1 cellular context compared by ENCODE assay signal in the genomic region with DNA sequence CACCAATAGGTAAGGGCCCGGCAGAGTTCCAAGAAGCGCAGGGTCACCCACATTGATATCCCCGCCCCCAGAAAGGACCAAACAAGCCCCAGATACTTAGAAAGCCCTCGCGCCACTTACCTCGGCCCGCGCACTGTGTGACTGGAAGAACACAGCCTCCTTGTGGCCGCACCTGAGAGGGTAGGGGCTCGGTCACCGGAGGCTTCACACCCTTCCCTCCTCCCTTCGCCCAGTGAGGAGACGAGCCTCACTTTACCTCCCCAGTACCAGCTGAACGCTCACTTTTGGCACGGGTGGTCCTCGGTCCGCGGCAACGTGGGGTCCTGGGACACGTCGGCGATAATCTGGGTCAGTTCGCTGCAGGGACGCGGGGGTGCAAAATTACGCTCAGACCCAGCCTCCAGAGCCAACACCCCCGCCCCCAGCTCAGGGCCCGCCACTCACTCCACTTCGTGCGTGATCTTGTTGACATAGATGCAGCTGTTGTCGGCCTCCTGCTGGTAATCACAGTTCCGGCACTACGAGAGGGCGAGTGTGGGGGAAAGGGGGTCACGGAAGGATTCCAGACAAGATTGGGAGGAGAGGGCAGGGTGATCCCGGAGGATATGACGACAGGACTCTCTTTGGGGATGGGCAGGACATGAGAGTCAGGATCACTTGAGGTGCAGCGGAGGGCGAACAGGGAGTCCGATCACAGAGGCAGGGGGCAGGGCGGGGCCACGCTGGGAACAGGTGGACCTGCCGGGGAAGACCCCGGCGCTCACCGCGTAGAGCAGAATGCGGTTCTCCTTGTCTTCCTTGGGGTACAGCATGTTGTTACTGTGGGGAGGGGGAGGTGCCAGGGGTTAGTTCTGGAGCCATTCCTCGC.
TF ChIP-seq lines count a peak whose summit lies in the region.

No MANE protein-coding gene starts in this region.

TF ChIP-seq in K562, 482 proteins besides CTCF, POLR2A, EP300 and RAD21 (continues in another document):
- TF ChIP-seq GATAD2A (IDR thresholded peaks at IDR 0.05), result no peak
- TF ChIP-seq, protein P1, sequence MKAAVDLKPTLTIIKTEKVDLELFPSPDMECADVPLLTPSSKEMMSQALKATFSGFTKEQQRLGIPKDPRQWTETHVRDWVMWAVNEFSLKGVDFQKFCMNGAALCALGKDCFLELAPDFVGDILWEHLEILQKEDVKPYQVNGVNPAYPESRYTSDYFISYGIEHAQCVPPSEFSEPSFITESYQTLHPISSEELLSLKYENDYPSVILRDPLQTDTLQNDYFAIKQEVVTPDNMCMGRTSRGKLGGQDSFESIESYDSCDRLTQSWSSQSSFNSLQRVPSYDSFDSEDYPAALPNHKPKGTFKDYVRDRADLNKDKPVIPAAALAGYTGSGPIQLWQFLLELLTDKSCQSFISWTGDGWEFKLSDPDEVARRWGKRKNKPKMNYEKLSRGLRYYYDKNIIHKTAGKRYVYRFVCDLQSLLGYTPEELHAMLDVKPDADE (conservative IDR thresholded peaks at IDR 0.05; ENCODE audit: control insufficient read depth, low read depth, low read length), result peak; percentile 49; the same call in 1 of the 2 replicates
- peak; percentile 60 for TF ChIP-seq EGR1 (conservative IDR thresholded peaks at IDR 0.05)
- peak; percentile 8 for TF ChIP-seq DACH1 (IDR thresholded peaks at IDR 0.05; ENCODE audit: partially characterized antibody)
- TF ChIP-seq, protein P2, sequence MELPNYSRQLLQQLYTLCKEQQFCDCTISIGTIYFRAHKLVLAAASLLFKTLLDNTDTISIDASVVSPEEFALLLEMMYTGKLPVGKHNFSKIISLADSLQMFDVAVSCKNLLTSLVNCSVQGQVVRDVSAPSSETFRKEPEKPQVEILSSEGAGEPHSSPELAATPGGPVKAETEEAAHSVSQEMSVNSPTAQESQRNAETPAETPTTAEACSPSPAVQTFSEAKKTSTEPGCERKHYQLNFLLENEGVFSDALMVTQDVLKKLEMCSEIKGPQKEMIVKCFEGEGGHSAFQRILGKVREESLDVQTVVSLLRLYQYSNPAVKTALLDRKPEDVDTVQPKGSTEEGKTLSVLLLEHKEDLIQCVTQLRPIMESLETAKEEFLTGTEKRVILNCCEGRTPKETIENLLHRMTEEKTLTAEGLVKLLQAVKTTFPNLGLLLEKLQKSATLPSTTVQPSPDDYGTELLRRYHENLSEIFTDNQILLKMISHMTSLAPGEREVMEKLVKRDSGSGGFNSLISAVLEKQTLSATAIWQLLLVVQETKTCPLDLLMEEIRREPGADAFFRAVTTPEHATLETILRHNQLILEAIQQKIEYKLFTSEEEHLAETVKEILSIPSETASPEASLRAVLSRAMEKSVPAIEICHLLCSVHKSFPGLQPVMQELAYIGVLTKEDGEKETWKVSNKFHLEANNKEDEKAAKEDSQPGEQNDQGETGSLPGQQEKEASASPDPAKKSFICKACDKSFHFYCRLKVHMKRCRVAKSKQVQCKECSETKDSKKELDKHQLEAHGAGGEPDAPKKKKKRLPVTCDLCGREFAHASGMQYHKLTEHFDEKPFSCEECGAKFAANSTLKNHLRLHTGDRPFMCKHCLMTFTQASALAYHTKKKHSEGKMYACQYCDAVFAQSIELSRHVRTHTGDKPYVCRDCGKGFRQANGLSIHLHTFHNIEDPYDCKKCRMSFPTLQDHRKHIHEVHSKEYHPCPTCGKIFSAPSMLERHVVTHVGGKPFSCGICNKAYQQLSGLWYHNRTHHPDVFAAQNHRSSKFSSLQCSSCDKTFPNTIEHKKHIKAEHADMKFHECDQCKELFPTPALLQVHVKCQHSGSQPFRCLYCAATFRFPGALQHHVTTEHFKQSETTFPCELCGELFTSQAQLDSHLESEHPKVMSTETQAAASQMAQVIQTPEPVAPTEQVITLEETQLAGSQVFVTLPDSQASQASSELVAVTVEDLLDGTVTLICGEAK (IDR thresholded peaks at IDR 0.05), result peak; percentile 55
- TF ChIP-seq, protein P2 (CRISPR knock-in tag; IDR thresholded peaks at IDR 0.05), result no peak
- peak; percentile 7 for TF ChIP-seq CHD1 (IDR thresholded peaks at IDR 0.05; ENCODE audit: low read length)
- TF ChIP-seq NCOA1 (IDR thresholded peaks at IDR 0.05; ENCODE audit: low read depth), result no peak
- TF ChIP-seq, protein P3, sequence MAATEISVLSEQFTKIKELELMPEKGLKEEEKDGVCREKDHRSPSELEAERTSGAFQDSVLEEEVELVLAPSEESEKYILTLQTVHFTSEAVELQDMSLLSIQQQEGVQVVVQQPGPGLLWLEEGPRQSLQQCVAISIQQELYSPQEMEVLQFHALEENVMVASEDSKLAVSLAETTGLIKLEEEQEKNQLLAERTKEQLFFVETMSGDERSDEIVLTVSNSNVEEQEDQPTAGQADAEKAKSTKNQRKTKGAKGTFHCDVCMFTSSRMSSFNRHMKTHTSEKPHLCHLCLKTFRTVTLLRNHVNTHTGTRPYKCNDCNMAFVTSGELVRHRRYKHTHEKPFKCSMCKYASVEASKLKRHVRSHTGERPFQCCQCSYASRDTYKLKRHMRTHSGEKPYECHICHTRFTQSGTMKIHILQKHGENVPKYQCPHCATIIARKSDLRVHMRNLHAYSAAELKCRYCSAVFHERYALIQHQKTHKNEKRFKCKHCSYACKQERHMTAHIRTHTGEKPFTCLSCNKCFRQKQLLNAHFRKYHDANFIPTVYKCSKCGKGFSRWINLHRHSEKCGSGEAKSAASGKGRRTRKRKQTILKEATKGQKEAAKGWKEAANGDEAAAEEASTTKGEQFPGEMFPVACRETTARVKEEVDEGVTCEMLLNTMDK (IDR thresholded peaks at IDR 0.05; ENCODE audit: borderline replicate concordance, insufficient read depth, low read depth, low read length, poor library complexity, severe bottlenecking), result peak; percentile 19
- TF ChIP-seq, protein P4, sequence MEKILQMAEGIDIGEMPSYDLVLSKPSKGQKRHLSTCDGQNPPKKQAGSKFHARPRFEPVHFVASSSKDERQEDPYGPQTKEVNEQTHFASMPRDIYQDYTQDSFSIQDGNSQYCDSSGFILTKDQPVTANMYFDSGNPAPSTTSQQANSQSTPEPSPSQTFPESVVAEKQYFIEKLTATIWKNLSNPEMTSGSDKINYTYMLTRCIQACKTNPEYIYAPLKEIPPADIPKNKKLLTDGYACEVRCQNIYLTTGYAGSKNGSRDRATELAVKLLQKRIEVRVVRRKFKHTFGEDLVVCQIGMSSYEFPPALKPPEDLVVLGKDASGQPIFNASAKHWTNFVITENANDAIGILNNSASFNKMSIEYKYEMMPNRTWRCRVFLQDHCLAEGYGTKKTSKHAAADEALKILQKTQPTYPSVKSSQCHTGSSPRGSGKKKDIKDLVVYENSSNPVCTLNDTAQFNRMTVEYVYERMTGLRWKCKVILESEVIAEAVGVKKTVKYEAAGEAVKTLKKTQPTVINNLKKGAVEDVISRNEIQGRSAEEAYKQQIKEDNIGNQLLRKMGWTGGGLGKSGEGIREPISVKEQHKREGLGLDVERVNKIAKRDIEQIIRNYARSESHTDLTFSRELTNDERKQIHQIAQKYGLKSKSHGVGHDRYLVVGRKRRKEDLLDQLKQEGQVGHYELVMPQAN (IDR thresholded peaks at IDR 0.05; ENCODE audit: borderline replicate concordance), result peak; percentile 38; the same call in 1 of the 2 replicates
- no peak for TF ChIP-seq SIRT6 (IDR thresholded peaks at IDR 0.05; ENCODE audit: low read depth, low read length)
- 0 out of 2 replicates have a peak, but pooled peaks have one; percentile 9 for TF ChIP-seq FOXK1 (CRISPR knock-in tag; IDR thresholded peaks at IDR 0.05; ENCODE audit: borderline replicate concordance)
- TF ChIP-seq NFE2 (IDR thresholded peaks at IDR 0.05; ENCODE audit: low read depth), result no peak
- TF ChIP-seq, protein P5, sequence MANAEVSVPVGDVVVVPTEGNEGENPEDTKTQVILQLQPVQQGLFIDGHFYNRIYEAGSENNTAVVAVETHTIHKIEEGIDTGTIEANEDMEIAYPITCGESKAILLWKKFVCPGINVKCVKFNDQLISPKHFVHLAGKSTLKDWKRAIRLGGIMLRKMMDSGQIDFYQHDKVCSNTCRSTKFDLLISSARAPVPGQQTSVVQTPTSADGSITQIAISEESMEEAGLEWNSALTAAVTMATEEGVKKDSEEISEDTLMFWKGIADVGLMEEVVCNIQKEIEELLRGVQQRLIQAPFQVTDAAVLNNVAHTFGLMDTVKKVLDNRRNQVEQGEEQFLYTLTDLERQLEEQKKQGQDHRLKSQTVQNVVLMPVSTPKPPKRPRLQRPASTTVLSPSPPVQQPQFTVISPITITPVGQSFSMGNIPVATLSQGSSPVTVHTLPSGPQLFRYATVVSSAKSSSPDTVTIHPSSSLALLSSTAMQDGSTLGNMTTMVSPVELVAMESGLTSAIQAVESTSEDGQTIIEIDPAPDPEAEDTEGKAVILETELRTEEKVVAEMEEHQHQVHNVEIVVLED (CRISPR knock-in tag; IDR thresholded peaks at IDR 0.05), result no peak
- no peak for TF ChIP-seq FOXM1 (IDR thresholded peaks at IDR 0.05; ENCODE audit: low read depth)
- 0 out of 2 replicates have a peak, but pooled peaks have one; percentile 48 for TF ChIP-seq FOXM1 (CRISPR knock-in tag; IDR thresholded peaks at IDR 0.05; ENCODE audit: low read depth)
- 0 out of 2 replicates have a peak, but pooled peaks have one; percentile 31 for TF ChIP-seq PHB (CRISPR knock-in tag; IDR thresholded peaks at IDR 0.05)
- TF ChIP-seq FOXA3 (CRISPR knock-in tag; conservative IDR thresholded peaks at IDR 0.05 in 1 of 2, IDR thresholded peaks at IDR 0.05 in 1 of 2), result peak; percentile 50 to 97
- TF ChIP-seq, protein P6, sequence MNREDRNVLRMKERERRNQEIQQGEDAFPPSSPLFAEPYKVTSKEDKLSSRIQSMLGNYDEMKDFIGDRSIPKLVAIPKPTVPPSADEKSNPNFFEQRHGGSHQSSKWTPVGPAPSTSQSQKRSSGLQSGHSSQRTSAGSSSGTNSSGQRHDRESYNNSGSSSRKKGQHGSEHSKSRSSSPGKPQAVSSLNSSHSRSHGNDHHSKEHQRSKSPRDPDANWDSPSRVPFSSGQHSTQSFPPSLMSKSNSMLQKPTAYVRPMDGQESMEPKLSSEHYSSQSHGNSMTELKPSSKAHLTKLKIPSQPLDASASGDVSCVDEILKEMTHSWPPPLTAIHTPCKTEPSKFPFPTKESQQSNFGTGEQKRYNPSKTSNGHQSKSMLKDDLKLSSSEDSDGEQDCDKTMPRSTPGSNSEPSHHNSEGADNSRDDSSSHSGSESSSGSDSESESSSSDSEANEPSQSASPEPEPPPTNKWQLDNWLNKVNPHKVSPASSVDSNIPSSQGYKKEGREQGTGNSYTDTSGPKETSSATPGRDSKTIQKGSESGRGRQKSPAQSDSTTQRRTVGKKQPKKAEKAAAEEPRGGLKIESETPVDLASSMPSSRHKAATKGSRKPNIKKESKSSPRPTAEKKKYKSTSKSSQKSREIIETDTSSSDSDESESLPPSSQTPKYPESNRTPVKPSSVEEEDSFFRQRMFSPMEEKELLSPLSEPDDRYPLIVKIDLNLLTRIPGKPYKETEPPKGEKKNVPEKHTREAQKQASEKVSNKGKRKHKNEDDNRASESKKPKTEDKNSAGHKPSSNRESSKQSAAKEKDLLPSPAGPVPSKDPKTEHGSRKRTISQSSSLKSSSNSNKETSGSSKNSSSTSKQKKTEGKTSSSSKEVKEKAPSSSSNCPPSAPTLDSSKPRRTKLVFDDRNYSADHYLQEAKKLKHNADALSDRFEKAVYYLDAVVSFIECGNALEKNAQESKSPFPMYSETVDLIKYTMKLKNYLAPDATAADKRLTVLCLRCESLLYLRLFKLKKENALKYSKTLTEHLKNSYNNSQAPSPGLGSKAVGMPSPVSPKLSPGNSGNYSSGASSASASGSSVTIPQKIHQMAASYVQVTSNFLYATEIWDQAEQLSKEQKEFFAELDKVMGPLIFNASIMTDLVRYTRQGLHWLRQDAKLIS (CRISPR knock-in tag; IDR thresholded peaks at IDR 0.05), result no peak
- 0 out of 4 replicates have a peak, but pooled peaks of 1 of the 2 experiments have one; percentile 19 for TF ChIP-seq KDM1A (IDR thresholded peaks at IDR 0.05)
- no peak for TF ChIP-seq SPI1 (IDR thresholded peaks at IDR 0.05; ENCODE audit: borderline replicate concordance, low read depth, low read length)
- TF ChIP-seq POLR2G (IDR thresholded peaks at IDR 0.05; ENCODE audit: low read depth, low read length), result no peak
- TF ChIP-seq PRPF4 (IDR thresholded peaks at IDR 0.05; ENCODE audit: insufficient read depth, low read depth, low read length, poor library complexity, severe bottlenecking), result no peak
- TF ChIP-seq, protein P7, sequence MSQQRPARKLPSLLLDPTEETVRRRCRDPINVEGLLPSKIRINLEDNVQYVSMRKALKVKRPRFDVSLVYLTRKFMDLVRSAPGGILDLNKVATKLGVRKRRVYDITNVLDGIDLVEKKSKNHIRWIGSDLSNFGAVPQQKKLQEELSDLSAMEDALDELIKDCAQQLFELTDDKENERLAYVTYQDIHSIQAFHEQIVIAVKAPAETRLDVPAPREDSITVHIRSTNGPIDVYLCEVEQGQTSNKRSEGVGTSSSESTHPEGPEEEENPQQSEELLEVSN (IDR thresholded peaks at IDR 0.05; ENCODE audit: borderline replicate concordance in 1 of 2, extremely low read depth in 1 of 2, insufficient read depth in 1 of 2, insufficient read length in 1 of 2, low read depth in 1 of 2, low read length in 1 of 2, poor library complexity in 1 of 2, severe bottlenecking in 1 of 2), result peak in 1 of 2 experiments; percentile 76
- TF ChIP-seq CBFA2T3 (IDR thresholded peaks at IDR 0.05), result peak; percentile 40; the same call in 1 of the 2 replicates
- TF ChIP-seq, protein P8, sequence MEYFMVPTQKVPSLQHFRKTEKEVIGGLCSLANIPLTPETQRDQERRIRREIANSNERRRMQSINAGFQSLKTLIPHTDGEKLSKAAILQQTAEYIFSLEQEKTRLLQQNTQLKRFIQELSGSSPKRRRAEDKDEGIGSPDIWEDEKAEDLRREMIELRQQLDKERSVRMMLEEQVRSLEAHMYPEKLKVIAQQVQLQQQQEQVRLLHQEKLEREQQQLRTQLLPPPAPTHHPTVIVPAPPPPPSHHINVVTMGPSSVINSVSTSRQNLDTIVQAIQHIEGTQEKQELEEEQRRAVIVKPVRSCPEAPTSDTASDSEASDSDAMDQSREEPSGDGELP (CRISPR knock-in tag; IDR thresholded peaks at IDR 0.05; ENCODE audit: borderline replicate concordance), result peak; percentile 50; the same call in 1 of the 2 replicates
